In the genomic region with DNA sequence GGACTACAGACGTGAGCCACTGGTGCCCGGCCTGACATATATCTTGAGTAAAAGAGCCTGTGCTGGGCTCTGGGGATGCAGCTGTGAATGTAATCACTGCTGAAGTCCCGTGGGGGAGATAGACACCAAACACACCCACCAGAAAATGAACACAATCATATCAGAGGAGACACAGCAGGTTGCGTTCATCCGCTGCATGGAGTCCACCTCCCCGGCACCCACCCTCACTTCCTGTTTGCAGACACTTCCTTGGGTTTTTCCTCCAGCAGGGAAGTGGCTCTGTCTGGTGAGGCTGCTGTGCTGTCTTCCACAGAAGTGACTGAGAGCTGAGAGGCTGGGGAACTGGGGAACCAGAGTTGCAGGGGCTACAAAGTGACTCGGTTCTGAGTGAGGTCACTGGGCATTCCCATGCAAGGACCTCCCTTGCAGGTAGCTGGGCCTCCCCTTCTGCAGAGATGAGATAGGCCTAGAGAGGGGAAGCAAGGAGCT, we compare ENCODE assay signal across 1 cellular context.
TF ChIP-seq lines count a peak whose summit lies in the region.

No MANE protein-coding gene starts in this region.

TF ChIP-seq in H1, 55 proteins besides CTCF, POLR2A, EP300 and RAD21:
- TF ChIP-seq SAP30 (IDR thresholded peaks at IDR 0.05; ENCODE audit: insufficient read depth, insufficient replicate concordance, low read length) (no peak), HDAC6 (IDR thresholded peaks at IDR 0.05; ENCODE audit: low read depth, low read length) (no peak), EZH2 (IDR thresholded peaks at IDR 0.05; ENCODE audit: low read depth, low read length, severe bottlenecking) (no peak), POU5F1 (IDR thresholded peaks at IDR 0.05; ENCODE audit: low read depth, low read length) (no peak), SP1 (IDR thresholded peaks at IDR 0.05; ENCODE audit: low read depth, low read length) (no peak), TAF1 (IDR thresholded peaks at IDR 0.05; ENCODE audit: low read depth, low read length) (no peak), TCF12 (IDR thresholded peaks at IDR 0.05; ENCODE audit: low read depth, low read length) (no peak), KDM5A (IDR thresholded peaks at IDR 0.05; ENCODE audit: low read length) (no peak), YY1 (IDR thresholded peaks at IDR 0.05; ENCODE audit: low read depth, low read length) (no peak), GTF2F1 (IDR thresholded peaks at IDR 0.05; ENCODE audit: borderline replicate concordance, low read depth, low read length) (no peak), KDM4A (IDR thresholded peaks at IDR 0.05; ENCODE audit: low read depth, low read length, severe bottlenecking) (no peak), BCL11A (IDR thresholded peaks at IDR 0.05; ENCODE audit: low read depth in 2 of 2, low read length in 2 of 2) (no peak), MAFK (IDR thresholded peaks at IDR 0.05; ENCODE audit: low read depth, low read length) (no peak), EGR1 (IDR thresholded peaks at IDR 0.05; ENCODE audit: borderline replicate concordance, low read depth, low read length) (no peak), PHF8 (conservative IDR thresholded peaks at IDR 0.05; ENCODE audit: low read depth, low read length) (no peak)
